Comparison of ENCODE assay signal across 13 cellular contexts in the genomic region with DNA sequence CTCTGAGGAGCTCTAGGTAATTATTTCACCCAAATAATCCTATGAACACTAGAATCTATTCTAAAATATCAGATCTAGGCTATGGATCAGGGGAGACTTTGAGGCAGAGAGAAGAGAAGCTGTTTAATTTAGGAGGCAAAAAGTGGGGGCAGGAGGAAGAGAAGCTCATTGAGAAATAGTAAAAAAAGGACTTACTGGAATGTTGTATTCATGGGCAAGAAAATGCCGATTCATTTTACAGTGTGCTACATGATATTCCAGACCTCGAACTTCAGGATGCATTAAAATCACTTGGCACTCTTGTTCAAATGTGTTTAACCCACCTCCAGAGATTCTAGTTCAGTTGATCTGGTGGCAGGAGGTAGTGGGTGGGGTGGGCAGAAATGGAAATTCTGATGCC.
"Had no signal": no experiment of that assay in that cellular context is flagged by ENCODE, and none has a peak within 500 bp of the region (broad histone marks: within the 10 kb centered on the region; RNA-seq: fewer than 3 reads in every experiment).

No MANE protein-coding gene starts in this region.

- H3K4me3 ChIP-seq: hepatocyte, suprapubic skin had no signal

- H3K36me3 ChIP-seq: neutrophil, suprapubic skin had no signal

- H2AFZ ChIP-seq: hepatocyte had no signal

- ATAC-seq: activated CD4-positive, alpha-beta T cell treated with anti-CD3 and anti-CD28 coated beads for 36 hours; activated CD8-positive, alpha-beta T cell treated with anti-CD3 and anti-CD28 coated beads for 36 hours; effector memory CD8-positive, alpha-beta T cell; left ventricle myocardium superior; natural killer cell had no signal

- H3K27ac ChIP-seq: hepatocyte, neutrophil, suprapubic skin had no signal

- DNase-seq: activated CD4-positive, alpha-beta T cell treated with anti-CD3 and anti-CD28 coated beads for 36 hours; activated CD8-positive, alpha-beta T cell treated with anti-CD3 and anti-CD28 coated beads for 36 hours; activated effector memory CD4-positive, alpha-beta T cell treated with anti-CD3 and anti-CD28 coated beads, Interleukin-2, amount 50 U/mL, for 16 hours; activated T-cell treated with anti-CD3 and anti-CD28 coated beads, Interleukin-2, amount 50 U/mL, for 48 hours; cerebellar nuclear complex; dermis blood vessel endothelial cell; effector memory CD8-positive, alpha-beta T cell; left ventricle myocardium superior; natural killer cell; stimulated activated CD4-positive, alpha-beta T cell treated with anti-CD3 and anti-CD28 coated beads, Interleukin-15, amount 100 ng/mL, for 24 hours had no signal

- H3K9me3 ChIP-seq: neutrophil, suprapubic skin had no signal

- H3K79me2 ChIP-seq: hepatocyte had no signal

- H3K27me3 ChIP-seq: hepatocyte, neutrophil, suprapubic skin had no signal

- H3K4me1 ChIP-seq: suprapubic skin had no signal

- H3K4me2 ChIP-seq: hepatocyte had no signal
